Comparison of ENCODE assay signal across 8 cellular contexts in genomic region chr16:89657442-89658220, GRCh38. TPM values are rescaled to one million over a fixed set of nuclear protein-coding genes. Genes with fewer than 3 reads are reported as not detected.
DNase-seq lines count a peak whose midpoint lies in the region; ATAC-seq and TF ChIP-seq lines count a peak whose summit lies in the region.

CHMP1A (minus strand) TSS chr16:89657708; CDS start chr16:89657588, 120 bp downstream.
SPATA33 (plus strand) TSS chr16:89657836; CDS start chr16:89657912, 76 bp downstream.

- H3K27ac Mint-ChIP-seq in T-helper 17 cell, result peak within 1 kb of the TSS; percentile 69

- H3K4me1 ChIP-seq in right atrium auricular region, result peaks cover 0 to 24% of the 10 kb centered on the region in 2 donors
- peaks cover 0 to 7% of the 10 kb centered on the region in 2 donors for H3K4me1 ChIP-seq in uterus

- ATAC-seq in HG02763 (IDR thresholded peaks at IDR 0.05; ENCODE audit: unreplicated experiment) (peak; percentile 92), T-helper 17 cell (peak; percentile 89)

- H3K9me3 ChIP-seq in T-helper 17 cell (ENCODE audit: control insufficient read depth, low read length, poor library complexity, severe bottlenecking) (no peaks in the 10 kb centered on the region), right atrium auricular region (no peaks in the 10 kb centered on the region), uterus (no peaks in the 10 kb centered on the region)

- intact Hi-C loops in uterus (cut with DNase I; ENCODE audit: low total_unique reads), result no loop called here

- H3K27ac ChIP-seq in right atrium auricular region, result peak within 1 kb of the TSS; percentile 86
- H3K27ac ChIP-seq in uterus, result peak within 1 kb of the TSS; percentile 30 to 62

- DNase-seq in NCI-H146 (lab: John Stamatoyannopoulos, UW) (peak; percentile 76), T-helper 17 cell (peak; percentile 91 to 93 (median 91)), amygdala (lab: John Stamatoyannopoulos, UW) (peak in 55 of 56 donors; percentile 44 to 94 (median 79)), right atrium auricular region (ENCODE audit: low spot score) (peak; percentile 85), putamen (ENCODE audit: low spot score) (peak; percentile 85), uterus (peak; percentile 81 to 92)

- peaks cover 24% of the 10 kb centered on the region for H3K4me1 Mint-ChIP-seq in T-helper 17 cell

- H3K27me3 ChIP-seq in right atrium auricular region (no peaks in the 10 kb centered on the region), uterus (no peaks in the 10 kb centered on the region)

- H3K4me3 ChIP-seq in right atrium auricular region (peak within 1 kb of the TSS; percentile 84 to 99), uterus (peak within 1 kb of the TSS; percentile 64 to 84)

- no peak for TF ChIP-seq CTCF in right atrium auricular region (IDR thresholded peaks at IDR 0.05)
- no peak for TF ChIP-seq CTCF in uterus (IDR thresholded peaks at IDR 0.05)

- TF ChIP-seq POLR2A in GM15510 (IDR thresholded peaks at IDR 0.05; ENCODE audit: borderline replicate concordance, extremely low read depth, insufficient read length), result peak; percentile 78
- TF ChIP-seq POLR2A in uterus (IDR thresholded peaks at IDR 0.05), result peak in 1 of 2 donors; percentile 61

- peak within 1 kb of the TSS; percentile 91 for H3K4me3 Mint-ChIP-seq in T-helper 17 cell

- H3K36me3 ChIP-seq in right atrium auricular region, result no peaks in the 10 kb centered on the region
- H3K36me3 ChIP-seq in uterus, result no peaks in the 10 kb centered on the region

- no peaks in the 10 kb centered on the region for H3K36me3 Mint-ChIP-seq in T-helper 17 cell (ENCODE audit: low read depth)

- H3K27me3 Mint-ChIP-seq in T-helper 17 cell, result no peaks in the 10 kb centered on the region

RNA-seq across cellular contexts. Expression of gene CHMP1A, which starts in this region (rescaled TPM):
- total RNA-seq in T-helper 17 cell, result 10 to 100 TPM; 75.3 to 76.9 TPM
- total RNA-seq in right atrium auricular region, result 10 to 100 TPM; 39.0 to 73.3 TPM
- 10 to 100 TPM; 26.9 to 84.3 (median 58.7) TPM for total RNA-seq in uterus

RNA-seq across cellular contexts. Expression of gene SPATA33, which starts in this region (rescaled TPM):
- total RNA-seq in T-helper 17 cell (10 to 100 TPM in 1 of 2 donors, 1 to 10 TPM in 1; 8.3 to 10.1 TPM), right atrium auricular region (1 to 10 TPM; 1.1 to 2.2 TPM), uterus (10 to 100 TPM in 1 of 4 donors, 1 to 10 TPM in 2, not detected in 1; 2.6 to 12.2 (median 5.8) TPM)

Comparison
In these comparisons a context has a peak if more than half of its experiments do, and no peak if none do; other contexts are left out.
1. Peak in every context shown above with its lines: DNase-seq, ATAC-seq, H3K4me3 ChIP-seq and H3K27ac ChIP-seq.